2 cellular contexts compared by ENCODE assay signal in genomic region chr17:79617740-79618382, GRCh38.
A peak's percentile ranks its signal among the peaks of the same experiment; 100 is the strongest.
TF ChIP-seq lines count a peak whose summit lies in the region.

No MANE protein-coding gene starts in this region.

TF ChIP-seq in H1, 55 proteins besides CTCF, POLR2A, EP300 and RAD21:
- TF ChIP-seq NRF1 (IDR thresholded peaks at IDR 0.05; ENCODE audit: low read depth, low read length) = no peak
- TF ChIP-seq RFX5 (IDR thresholded peaks at IDR 0.05; ENCODE audit: borderline replicate concordance, low read depth, low read length) = no peak
- TF ChIP-seq YY1 (IDR thresholded peaks at IDR 0.05; ENCODE audit: low read depth, low read length) = no peak
- TF ChIP-seq RBBP5 (IDR thresholded peaks at IDR 0.05; ENCODE audit: borderline replicate concordance, low read depth, low read length) = no peak
- TF ChIP-seq CREB1 (IDR thresholded peaks at IDR 0.05) = no peak
- TF ChIP-seq E2F6 (IDR thresholded peaks at IDR 0.05) = no peak
- no peak for TF ChIP-seq KDM4A (IDR thresholded peaks at IDR 0.05; ENCODE audit: low read depth, low read length, severe bottlenecking)
- TF ChIP-seq SRF (IDR thresholded peaks at IDR 0.05; ENCODE audit: low read depth, low read length) = no peak
- 0 out of 2 replicates have a peak, but pooled peaks have one; percentile 35 for TF ChIP-seq CEBPB (IDR thresholded peaks at IDR 0.05; ENCODE audit: low read depth, low read length)
- TF ChIP-seq TAF7 (optimal IDR thresholded peaks at IDR 0.05; ENCODE audit: borderline replicate concordance, low read depth, low read length) = no peak
- TF ChIP-seq ATF2 (IDR thresholded peaks at IDR 0.05; ENCODE audit: low read length) = no peak
- no peak for TF ChIP-seq JUN (IDR thresholded peaks at IDR 0.05; ENCODE audit: low read depth, low read length)
- no peak for TF ChIP-seq TBP (IDR thresholded peaks at IDR 0.05; ENCODE audit: low read depth, low read length)
- no peak for TF ChIP-seq HDAC6 (IDR thresholded peaks at IDR 0.05; ENCODE audit: low read depth, low read length)
- TF ChIP-seq KDM1A (IDR thresholded peaks at IDR 0.05; ENCODE audit: borderline replicate concordance, low read length) = peak; percentile 58; the same call in 1 of the 2 replicates
- no peak for TF ChIP-seq SP1 (IDR thresholded peaks at IDR 0.05; ENCODE audit: low read depth, low read length)
- no peak for TF ChIP-seq RXRA (IDR thresholded peaks at IDR 0.05; ENCODE audit: insufficient read depth, low read depth, low read length)

TF ChIP-seq in neural cell, 6 proteins besides CTCF, POLR2A, EP300 and RAD21:
- no peak for TF ChIP-seq EZH2 (IDR thresholded peaks at IDR 0.05; ENCODE audit: borderline replicate concordance, insufficient read depth, low read length, poor library complexity, severe bottlenecking)
- no peak for TF ChIP-seq REST (IDR thresholded peaks at IDR 0.05; ENCODE audit: borderline replicate concordance)
- no peak for TF ChIP-seq MXI1 (conservative IDR thresholded peaks at IDR 0.05; ENCODE audit: poor library complexity, severe bottlenecking)
- TF ChIP-seq SMC3 (conservative IDR thresholded peaks at IDR 0.05; ENCODE audit: poor library complexity) = no peak
- TF ChIP-seq TAF1 (IDR thresholded peaks at IDR 0.05; ENCODE audit: low read depth) = no peak
- no peak for TF ChIP-seq POLR2AphosphoS5 (IDR thresholded peaks at IDR 0.05)
